Comparison of ENCODE assay signal across 1 cellular context in the genomic region with DNA sequence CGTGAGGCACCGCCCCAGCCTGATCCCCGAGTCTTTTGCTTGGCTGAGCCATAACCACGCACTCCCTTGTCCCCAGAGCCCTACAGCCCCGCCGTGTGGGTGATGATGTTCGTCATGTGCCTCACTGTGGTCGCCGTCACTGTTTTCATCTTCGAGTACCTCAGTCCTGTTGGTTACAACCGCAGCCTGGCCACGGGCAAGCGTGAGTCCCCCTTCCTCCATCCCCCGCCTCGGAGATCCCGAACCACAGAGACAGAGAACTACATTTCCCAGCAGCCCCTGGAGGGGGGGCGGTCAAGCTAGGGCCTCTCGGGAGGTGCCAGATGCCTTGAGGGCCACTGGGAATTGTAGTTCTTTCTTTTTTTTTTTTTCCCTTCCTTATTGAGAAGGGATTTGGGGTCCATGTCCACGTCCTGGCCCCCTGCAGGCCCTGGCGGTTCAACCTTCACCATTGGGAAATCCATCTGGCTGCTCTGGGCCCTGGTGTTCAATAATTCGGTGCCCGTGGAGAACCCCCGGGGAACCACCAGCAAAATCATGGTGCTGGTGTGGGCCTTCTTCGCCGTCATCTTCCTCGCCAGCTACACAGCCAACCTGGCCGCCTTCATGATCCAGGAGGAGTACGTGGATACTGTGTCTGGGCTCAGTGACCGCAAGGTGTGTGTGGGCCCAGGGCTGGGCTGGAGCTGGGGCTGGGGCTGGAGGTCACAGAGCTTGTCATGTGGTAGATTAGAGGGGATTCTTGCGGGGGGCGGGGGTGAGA.
TF ChIP-seq lines count a peak whose summit lies in the region.

No MANE protein-coding gene starts in this region.

TF ChIP-seq in K562, 482 proteins besides CTCF, POLR2A, EP300 and RAD21 (continued from another document and continues in another):
- TF ChIP-seq, protein P1, sequence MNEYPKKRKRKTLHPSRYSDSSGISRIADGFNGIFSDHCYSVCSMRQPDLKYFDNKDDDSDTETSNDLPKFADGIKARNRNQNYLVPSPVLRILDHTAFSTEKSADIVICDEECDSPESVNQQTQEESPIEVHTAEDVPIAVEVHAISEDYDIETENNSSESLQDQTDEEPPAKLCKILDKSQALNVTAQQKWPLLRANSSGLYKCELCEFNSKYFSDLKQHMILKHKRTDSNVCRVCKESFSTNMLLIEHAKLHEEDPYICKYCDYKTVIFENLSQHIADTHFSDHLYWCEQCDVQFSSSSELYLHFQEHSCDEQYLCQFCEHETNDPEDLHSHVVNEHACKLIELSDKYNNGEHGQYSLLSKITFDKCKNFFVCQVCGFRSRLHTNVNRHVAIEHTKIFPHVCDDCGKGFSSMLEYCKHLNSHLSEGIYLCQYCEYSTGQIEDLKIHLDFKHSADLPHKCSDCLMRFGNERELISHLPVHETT (CRISPR knock-in tag; conservative IDR thresholded peaks at IDR 0.05 in 1 of 2, IDR thresholded peaks at IDR 0.05 in 1 of 2) = 0 out of 4 replicates have a peak, but pooled peaks of 1 of the 2 experiments have one; percentile 13
- no peak for TF ChIP-seq NFE2L1 (tag; IDR thresholded peaks at IDR 0.05; ENCODE audit: borderline replicate concordance, low read depth)
- no peak for TF ChIP-seq PURB (CRISPR knock-in tag; IDR thresholded peaks at IDR 0.05; ENCODE audit: low read depth)
- TF ChIP-seq, protein P2, sequence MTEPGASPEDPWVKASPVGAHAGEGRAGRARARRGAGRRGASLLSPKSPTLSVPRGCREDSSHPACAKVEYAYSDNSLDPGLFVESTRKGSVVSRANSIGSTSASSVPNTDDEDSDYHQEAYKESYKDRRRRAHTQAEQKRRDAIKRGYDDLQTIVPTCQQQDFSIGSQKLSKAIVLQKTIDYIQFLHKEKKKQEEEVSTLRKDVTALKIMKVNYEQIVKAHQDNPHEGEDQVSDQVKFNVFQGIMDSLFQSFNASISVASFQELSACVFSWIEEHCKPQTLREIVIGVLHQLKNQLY (CRISPR knock-in tag; conservative IDR thresholded peaks at IDR 0.05) = no peak
- TF ChIP-seq ZNF444 (CRISPR knock-in tag; IDR thresholded peaks at IDR 0.05) = no peak
- TF ChIP-seq NR2C1 (IDR thresholded peaks at IDR 0.05) = no peak
- TF ChIP-seq NR2C1 (tag; IDR thresholded peaks at IDR 0.05) = 0 out of 2 replicates have a peak, but pooled peaks have one; percentile 44
- TF ChIP-seq, protein P3, sequence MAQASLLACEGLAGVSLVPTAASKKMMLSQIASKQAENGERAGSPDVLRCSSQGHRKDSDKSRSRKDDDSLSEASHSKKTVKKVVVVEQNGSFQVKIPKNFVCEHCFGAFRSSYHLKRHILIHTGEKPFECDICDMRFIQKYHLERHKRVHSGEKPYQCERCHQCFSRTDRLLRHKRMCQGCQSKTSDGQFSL (CRISPR knock-in tag; IDR thresholded peaks at IDR 0.05) = peak; percentile 98
- TF ChIP-seq, protein P3 (tag; IDR thresholded peaks at IDR 0.05) = peak in 1 of 2 experiments; percentile 92; a peak in 2 of 4 replicates
- no peak for TF ChIP-seq NFYB (IDR thresholded peaks at IDR 0.05; ENCODE audit: extremely low read depth, insufficient read length)
- no peak for TF ChIP-seq ZNF766 (CRISPR knock-in tag; conservative IDR thresholded peaks at IDR 0.05)
- TF ChIP-seq, protein P4, sequence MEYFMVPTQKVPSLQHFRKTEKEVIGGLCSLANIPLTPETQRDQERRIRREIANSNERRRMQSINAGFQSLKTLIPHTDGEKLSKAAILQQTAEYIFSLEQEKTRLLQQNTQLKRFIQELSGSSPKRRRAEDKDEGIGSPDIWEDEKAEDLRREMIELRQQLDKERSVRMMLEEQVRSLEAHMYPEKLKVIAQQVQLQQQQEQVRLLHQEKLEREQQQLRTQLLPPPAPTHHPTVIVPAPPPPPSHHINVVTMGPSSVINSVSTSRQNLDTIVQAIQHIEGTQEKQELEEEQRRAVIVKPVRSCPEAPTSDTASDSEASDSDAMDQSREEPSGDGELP (CRISPR knock-in tag; IDR thresholded peaks at IDR 0.05; ENCODE audit: borderline replicate concordance) = 0 out of 2 replicates have a peak, but pooled peaks have one; percentile 31
- TF ChIP-seq MEIS2 (IDR thresholded peaks at IDR 0.05; ENCODE audit: partially characterized antibody) = no peak
- no peak for TF ChIP-seq CHD1 (IDR thresholded peaks at IDR 0.05; ENCODE audit: low read length)
- no peak for TF ChIP-seq KLF13 (tag; IDR thresholded peaks at IDR 0.05; ENCODE audit: borderline replicate concordance, low read depth)
- TF ChIP-seq CBFA2T3 (IDR thresholded peaks at IDR 0.05) = no peak
- no peak for TF ChIP-seq GATAD2A (IDR thresholded peaks at IDR 0.05)
- TF ChIP-seq GABPB1 (CRISPR knock-in tag; IDR thresholded peaks at IDR 0.05) = no peak
- no peak for TF ChIP-seq RBM25 (IDR thresholded peaks at IDR 0.05; ENCODE audit: low read depth, low read length, severe bottlenecking)
- TF ChIP-seq, protein P5, sequence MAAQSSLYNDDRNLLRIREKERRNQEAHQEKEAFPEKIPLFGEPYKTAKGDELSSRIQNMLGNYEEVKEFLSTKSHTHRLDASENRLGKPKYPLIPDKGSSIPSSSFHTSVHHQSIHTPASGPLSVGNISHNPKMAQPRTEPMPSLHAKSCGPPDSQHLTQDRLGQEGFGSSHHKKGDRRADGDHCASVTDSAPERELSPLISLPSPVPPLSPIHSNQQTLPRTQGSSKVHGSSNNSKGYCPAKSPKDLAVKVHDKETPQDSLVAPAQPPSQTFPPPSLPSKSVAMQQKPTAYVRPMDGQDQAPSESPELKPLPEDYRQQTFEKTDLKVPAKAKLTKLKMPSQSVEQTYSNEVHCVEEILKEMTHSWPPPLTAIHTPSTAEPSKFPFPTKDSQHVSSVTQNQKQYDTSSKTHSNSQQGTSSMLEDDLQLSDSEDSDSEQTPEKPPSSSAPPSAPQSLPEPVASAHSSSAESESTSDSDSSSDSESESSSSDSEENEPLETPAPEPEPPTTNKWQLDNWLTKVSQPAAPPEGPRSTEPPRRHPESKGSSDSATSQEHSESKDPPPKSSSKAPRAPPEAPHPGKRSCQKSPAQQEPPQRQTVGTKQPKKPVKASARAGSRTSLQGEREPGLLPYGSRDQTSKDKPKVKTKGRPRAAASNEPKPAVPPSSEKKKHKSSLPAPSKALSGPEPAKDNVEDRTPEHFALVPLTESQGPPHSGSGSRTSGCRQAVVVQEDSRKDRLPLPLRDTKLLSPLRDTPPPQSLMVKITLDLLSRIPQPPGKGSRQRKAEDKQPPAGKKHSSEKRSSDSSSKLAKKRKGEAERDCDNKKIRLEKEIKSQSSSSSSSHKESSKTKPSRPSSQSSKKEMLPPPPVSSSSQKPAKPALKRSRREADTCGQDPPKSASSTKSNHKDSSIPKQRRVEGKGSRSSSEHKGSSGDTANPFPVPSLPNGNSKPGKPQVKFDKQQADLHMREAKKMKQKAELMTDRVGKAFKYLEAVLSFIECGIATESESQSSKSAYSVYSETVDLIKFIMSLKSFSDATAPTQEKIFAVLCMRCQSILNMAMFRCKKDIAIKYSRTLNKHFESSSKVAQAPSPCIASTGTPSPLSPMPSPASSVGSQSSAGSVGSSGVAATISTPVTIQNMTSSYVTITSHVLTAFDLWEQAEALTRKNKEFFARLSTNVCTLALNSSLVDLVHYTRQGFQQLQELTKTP (IDR thresholded peaks at IDR 0.05; ENCODE audit: low read depth in 1 of 2, partially characterized antibody in 2 of 2) = peak in 1 of 2 experiments; percentile 97
- no peak for TF ChIP-seq KDM2B (CRISPR knock-in tag; IDR thresholded peaks at IDR 0.05)
- no peak for TF ChIP-seq PHF21A (IDR thresholded peaks at IDR 0.05; ENCODE audit: borderline replicate concordance, low read depth)
- TF ChIP-seq, protein P6, sequence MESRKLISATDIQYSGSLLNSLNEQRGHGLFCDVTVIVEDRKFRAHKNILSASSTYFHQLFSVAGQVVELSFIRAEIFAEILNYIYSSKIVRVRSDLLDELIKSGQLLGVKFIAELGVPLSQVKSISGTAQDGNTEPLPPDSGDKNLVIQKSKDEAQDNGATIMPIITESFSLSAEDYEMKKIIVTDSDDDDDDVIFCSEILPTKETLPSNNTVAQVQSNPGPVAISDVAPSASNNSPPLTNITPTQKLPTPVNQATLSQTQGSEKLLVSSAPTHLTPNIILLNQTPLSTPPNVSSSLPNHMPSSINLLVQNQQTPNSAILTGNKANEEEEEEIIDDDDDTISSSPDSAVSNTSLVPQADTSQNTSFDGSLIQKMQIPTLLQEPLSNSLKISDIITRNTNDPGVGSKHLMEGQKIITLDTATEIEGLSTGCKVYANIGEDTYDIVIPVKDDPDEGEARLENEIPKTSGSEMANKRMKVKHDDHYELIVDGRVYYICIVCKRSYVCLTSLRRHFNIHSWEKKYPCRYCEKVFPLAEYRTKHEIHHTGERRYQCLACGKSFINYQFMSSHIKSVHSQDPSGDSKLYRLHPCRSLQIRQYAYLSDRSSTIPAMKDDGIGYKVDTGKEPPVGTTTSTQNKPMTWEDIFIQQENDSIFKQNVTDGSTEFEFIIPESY (CRISPR knock-in tag; IDR thresholded peaks at IDR 0.05) = 0 out of 2 replicates have a peak, but pooled peaks have one; percentile 23
- TF ChIP-seq, protein P7, sequence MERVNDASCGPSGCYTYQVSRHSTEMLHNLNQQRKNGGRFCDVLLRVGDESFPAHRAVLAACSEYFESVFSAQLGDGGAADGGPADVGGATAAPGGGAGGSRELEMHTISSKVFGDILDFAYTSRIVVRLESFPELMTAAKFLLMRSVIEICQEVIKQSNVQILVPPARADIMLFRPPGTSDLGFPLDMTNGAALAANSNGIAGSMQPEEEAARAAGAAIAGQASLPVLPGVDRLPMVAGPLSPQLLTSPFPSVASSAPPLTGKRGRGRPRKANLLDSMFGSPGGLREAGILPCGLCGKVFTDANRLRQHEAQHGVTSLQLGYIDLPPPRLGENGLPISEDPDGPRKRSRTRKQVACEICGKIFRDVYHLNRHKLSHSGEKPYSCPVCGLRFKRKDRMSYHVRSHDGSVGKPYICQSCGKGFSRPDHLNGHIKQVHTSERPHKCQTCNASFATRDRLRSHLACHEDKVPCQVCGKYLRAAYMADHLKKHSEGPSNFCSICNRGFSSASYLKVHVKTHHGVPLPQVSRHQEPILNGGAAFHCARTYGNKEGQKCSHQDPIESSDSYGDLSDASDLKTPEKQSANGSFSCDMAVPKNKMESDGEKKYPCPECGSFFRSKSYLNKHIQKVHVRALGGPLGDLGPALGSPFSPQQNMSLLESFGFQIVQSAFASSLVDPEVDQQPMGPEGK (CRISPR knock-in tag; IDR thresholded peaks at IDR 0.05; ENCODE audit: borderline replicate concordance) = no peak
- TF ChIP-seq HIVEP1 (CRISPR knock-in tag; IDR thresholded peaks at IDR 0.05) = no peak
- no peak for TF ChIP-seq FOSL1 (tag; conservative IDR thresholded peaks at IDR 0.05)
- TF ChIP-seq PTBP1 (IDR thresholded peaks at IDR 0.05; ENCODE audit: low read depth, low read length) = no peak
- no peak for TF ChIP-seq NFRKB (IDR thresholded peaks at IDR 0.05; ENCODE audit: low read depth)
- no peak for TF ChIP-seq MCM3 (IDR thresholded peaks at IDR 0.05)
- no peak for TF ChIP-seq NONO (IDR thresholded peaks at IDR 0.05; ENCODE audit: low read depth in 2 of 2, low read length in 1 of 2)
- TF ChIP-seq, protein P8, sequence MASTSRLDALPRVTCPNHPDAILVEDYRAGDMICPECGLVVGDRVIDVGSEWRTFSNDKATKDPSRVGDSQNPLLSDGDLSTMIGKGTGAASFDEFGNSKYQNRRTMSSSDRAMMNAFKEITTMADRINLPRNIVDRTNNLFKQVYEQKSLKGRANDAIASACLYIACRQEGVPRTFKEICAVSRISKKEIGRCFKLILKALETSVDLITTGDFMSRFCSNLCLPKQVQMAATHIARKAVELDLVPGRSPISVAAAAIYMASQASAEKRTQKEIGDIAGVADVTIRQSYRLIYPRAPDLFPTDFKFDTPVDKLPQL (IDR thresholded peaks at IDR 0.05; ENCODE audit: extremely low read depth, insufficient read length) = no peak
- TF ChIP-seq, protein P9, sequence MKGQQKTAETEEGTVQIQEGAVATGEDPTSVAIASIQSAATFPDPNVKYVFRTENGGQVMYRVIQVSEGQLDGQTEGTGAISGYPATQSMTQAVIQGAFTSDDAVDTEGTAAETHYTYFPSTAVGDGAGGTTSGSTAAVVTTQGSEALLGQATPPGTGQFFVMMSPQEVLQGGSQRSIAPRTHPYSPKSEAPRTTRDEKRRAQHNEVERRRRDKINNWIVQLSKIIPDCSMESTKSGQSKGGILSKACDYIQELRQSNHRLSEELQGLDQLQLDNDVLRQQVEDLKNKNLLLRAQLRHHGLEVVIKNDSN (CRISPR knock-in tag; IDR thresholded peaks at IDR 0.05) = no peak
- TF ChIP-seq, protein P10, sequence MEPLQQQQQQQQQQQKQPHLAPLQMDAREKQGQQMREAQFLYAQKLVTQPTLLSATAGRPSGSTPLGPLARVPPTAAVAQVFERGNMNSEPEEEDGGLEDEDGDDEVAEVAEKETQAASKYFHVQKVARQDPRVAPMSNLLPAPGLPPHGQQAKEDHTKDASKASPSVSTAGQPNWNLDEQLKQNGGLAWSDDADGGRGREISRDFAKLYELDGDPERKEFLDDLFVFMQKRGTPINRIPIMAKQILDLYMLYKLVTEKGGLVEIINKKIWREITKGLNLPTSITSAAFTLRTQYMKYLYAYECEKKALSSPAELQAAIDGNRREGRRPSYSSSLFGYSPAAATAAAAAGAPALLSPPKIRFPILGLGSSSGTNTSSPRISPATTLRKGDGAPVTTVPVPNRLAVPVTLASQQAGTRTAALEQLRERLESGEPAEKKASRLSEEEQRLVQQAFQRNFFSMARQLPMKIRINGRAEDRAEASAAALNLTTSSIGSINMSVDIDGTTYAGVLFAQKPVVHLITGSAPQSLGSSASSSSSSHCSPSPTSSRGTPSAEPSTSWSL (CRISPR knock-in tag; IDR thresholded peaks at IDR 0.05; ENCODE audit: borderline replicate concordance) = no peak
- no peak for TF ChIP-seq ZFP36 (IDR thresholded peaks at IDR 0.05; ENCODE audit: low read depth, low read length, partially characterized antibody)
- TF ChIP-seq MTA1 (IDR thresholded peaks at IDR 0.05; ENCODE audit: borderline replicate concordance) = no peak
- TF ChIP-seq, protein P11, sequence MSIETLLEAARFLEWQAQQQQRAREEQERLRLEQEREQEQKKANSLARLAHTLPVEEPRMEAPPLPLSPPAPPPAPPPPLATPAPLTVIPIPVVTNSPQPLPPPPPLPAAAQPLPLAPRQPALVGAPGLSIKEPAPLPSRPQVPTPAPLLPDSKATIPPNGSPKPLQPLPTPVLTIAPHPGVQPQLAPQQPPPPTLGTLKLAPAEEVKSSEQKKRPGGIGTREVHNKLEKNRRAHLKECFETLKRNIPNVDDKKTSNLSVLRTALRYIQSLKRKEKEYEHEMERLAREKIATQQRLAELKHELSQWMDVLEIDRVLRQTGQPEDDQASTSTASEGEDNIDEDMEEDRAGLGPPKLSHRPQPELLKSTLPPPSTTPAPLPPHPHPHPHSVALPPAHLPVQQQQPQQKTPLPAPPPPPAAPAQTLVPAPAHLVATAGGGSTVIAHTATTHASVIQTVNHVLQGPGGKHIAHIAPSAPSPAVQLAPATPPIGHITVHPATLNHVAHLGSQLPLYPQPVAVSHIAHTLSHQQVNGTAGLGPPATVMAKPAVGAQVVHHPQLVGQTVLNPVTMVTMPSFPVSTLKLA (conservative IDR thresholded peaks at IDR 0.05) = no peak
- no peak for TF ChIP-seq DPF2 (IDR thresholded peaks at IDR 0.05)
- no peak for TF ChIP-seq MYBL2 (IDR thresholded peaks at IDR 0.05; ENCODE audit: low read depth)
- TF ChIP-seq MYBL2 (CRISPR knock-in tag; IDR thresholded peaks at IDR 0.05; ENCODE audit: borderline replicate concordance) = no peak
- no peak for TF ChIP-seq ASH1L (IDR thresholded peaks at IDR 0.05; ENCODE audit: borderline replicate concordance, low read depth, partially characterized antibody)
